ENCODE assay signal across 7 cellular contexts in the genomic region with DNA sequence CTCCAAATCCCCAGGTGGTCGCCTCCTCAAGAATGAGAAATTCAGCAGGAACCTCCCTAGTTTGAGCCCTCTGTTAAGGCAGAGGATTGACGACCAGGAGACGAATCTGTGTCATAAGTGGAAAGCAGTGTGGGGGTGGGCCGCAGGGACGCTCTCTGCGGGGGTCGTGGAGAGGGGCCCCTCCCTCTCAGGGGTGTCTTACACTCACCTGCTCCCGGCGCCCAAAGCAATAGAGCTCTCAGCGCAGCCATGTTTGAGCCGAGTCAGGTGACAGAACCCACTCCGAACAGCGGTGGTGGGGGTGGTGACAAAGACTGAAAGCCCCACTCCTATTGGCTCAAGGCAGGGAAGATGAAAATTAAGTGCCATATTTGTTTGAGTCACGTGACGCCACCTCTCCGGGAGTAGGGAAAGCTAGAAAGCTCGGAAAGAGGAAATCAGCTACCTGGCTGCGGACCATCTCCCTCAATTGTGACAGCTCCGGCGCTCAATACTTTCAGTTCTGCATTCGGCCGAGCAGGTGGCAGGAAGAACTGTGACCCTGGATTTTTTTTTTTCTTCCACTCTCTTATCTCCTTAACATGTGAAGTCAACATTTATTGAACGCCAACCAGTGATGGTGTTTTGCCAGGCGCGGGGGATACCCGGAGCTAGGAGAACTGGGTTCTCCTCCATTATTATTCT.
DNase-seq lines count a peak whose midpoint lies in the region; ATAC-seq and TF ChIP-seq lines count a peak whose summit lies in the region.

Gene ZFYVE26, minus strand, starts transcription at position 265 of the 684 bp plus-strand sequence. CDS start 627 bp downstream, outside the sequence.

- in situ Hi-C loops in astrocyte of the spinal cord (cut with HindIII; ENCODE audit: low sequenced_read_pairs), result no loop called here

- DNase-seq in NCI-H2081 (lab: John Stamatoyannopoulos, UW) (peak; percentile 94 to 99), T1000 (lab: John Stamatoyannopoulos, UW) (peak; percentile 80), astrocyte of the spinal cord (ENCODE audit: low read depth, low spot score) (peak; percentile 96), hypothalamus (lab: John Stamatoyannopoulos, UW) (peak; percentile 37 to 97 (median 87)), retinal pigment epithelial cell (ENCODE audit: low read depth) (peak; percentile 89)

- TF ChIP-seq CTCF in astrocyte of the spinal cord (IDR thresholded peaks at IDR 0.05; ENCODE audit: low read depth, low read length) (no peak), retinal pigment epithelial cell (conservative IDR thresholded peaks at IDR 0.05; ENCODE audit: low read depth, low read length) (no peak)

- H3K4me3 ChIP-seq in astrocyte of the spinal cord (ENCODE audit: low read depth, low read length), result peak within 1 kb of the TSS; percentile 95
- peak within 1 kb of the TSS; percentile 94 for H3K4me3 ChIP-seq in retinal pigment epithelial cell (ENCODE audit: low read length)

- peak; percentile 57 for ATAC-seq in GM18508 (IDR thresholded peaks at IDR 0.05; ENCODE audit: insufficient read depth, unreplicated experiment)
- peak; percentile 89 for ATAC-seq in HG03025 (IDR thresholded peaks at IDR 0.05; ENCODE audit: low FRiP score, unreplicated experiment)

Comparison
In these comparisons a context has a peak if more than half of its experiments do, and no peak if none do; other contexts are left out.
1. Peak in every context shown above with its lines: DNase-seq, ATAC-seq and H3K4me3 ChIP-seq.